In the genomic region with DNA sequence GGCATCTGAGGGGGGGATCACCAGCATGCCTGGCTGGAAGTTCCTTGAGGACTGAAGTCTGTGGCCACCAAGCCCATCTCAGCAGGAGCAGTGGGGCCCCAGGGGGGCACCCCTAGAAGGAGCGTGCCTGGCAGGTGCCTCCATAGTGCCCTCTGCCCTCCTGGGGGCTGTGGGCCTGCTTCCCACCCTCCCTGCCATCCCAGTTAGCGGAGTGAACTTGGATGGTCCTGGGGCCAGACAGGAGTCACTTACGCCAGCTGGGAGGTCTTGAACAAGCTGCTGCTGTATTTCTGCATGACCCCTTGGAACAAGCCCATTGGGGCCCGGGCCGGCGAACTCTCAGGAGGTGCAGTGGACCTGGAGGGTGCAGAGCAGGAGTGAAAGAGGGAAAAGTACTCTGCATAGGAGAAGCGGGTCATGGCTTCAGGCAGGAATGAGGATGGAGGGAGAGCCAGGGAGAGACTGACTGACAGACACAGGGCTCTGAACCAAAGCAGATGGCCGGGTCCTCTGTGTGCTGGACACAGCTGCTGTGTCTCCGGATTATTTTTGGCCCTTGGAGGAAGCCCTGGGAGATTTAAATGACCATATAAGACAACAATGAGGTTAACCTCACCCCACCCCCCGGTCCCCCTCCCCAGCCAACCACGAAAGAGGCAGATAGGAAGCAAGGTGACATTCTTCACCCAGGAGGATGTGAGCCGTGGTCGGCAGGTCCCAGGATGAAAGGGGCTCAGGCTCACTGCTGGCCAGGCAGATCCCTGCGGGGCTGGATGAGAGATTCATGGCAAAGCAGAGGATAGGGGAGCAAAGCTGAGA, we compare ENCODE assay signal across 10 cellular contexts. TPM values are rescaled to one million over a fixed set of nuclear protein-coding genes. Genes with fewer than 3 reads are reported as not detected.
DNase-seq lines count a peak whose midpoint lies in the region; ATAC-seq and TF ChIP-seq lines count a peak whose summit lies in the region.
"Had no signal": no experiment of that assay in that cellular context is flagged by ENCODE, and none has a peak within 500 bp of the region (broad histone marks: within the 10 kb centered on the region; RNA-seq: fewer than 3 reads in every experiment).

No MANE protein-coding gene starts in this region.

- intact Hi-C loops in PC-9 (cut with micrococcal nuclease; ENCODE audit: unreplicated experiment), result no loop called here

- no peak overlapping the region for H2AFZ ChIP-seq in PC-9

- H3K27me3 ChIP-seq in CD4-positive, CD25-positive, alpha-beta regulatory T cell (ENCODE audit: control insufficient read depth, insufficient read depth, low read length), result no peaks in the 10 kb centered on the region
- H3K27me3 ChIP-seq in muscle layer of colon (ENCODE audit: control insufficient read depth in 1 of 2, insufficient read depth in 2 of 2, low read length in 2 of 2) (no peaks in the 10 kb centered on the region), tibial nerve (no peaks in the 10 kb centered on the region), PC-9 (ENCODE audit: insufficient read depth, low read depth) (no peaks in the 10 kb centered on the region)

- 44 to 64% methylated on average over 12 to 13 of the region's 14 CpGs for WGBS in tibial nerve, 2 donors

- H3K79me2 ChIP-seq in PC-9 (ENCODE audit: low read depth), result no peaks in the 10 kb centered on the region

- no peak for TF ChIP-seq CTCF in GM20000 (IDR thresholded peaks at IDR 0.05; ENCODE audit: extremely low read depth, missing control alignments)
- no peak for TF ChIP-seq CTCF in tibial nerve (IDR thresholded peaks at IDR 0.05)
- TF ChIP-seq CTCF in PC-9 (conservative IDR thresholded peaks at IDR 0.05), result no peak

- no peaks in the 10 kb centered on the region for H3K9me2 ChIP-seq in PC-9 (ENCODE audit: insufficient read depth)

- no TSS peak for BruUV-seq in PC-9 (replicated peaks; lab: Mats Ljungman, UMichigan)

- peaks cover 4% of the 10 kb centered on the region for H3K27me3 Mint-ChIP-seq in CD4-positive, CD25-positive, alpha-beta regulatory T cell
- H3K27me3 Mint-ChIP-seq in activated naive CD8-positive, alpha-beta T cell treated with anti-CD3 and anti-CD28 coated beads for 36 hours, result no peaks in the 10 kb centered on the region

- no peak overlapping the region for H3K4me2 ChIP-seq in PC-9

- H3K4me1 Mint-ChIP-seq in CD4-positive, CD25-positive, alpha-beta regulatory T cell, result peaks cover 17 to 95% (median 64%) of the 10 kb centered on the region in 4 donors
- peaks cover 88% of the 10 kb centered on the region for H3K4me1 Mint-ChIP-seq in activated naive CD8-positive, alpha-beta T cell treated with anti-CD3 and anti-CD28 coated beads for 36 hours

- CTCF ChIA-PET in PC-9 (lab: Charles Lee), result no interaction called here

- H3F3A ChIP-seq in PC-9 (ENCODE audit: insufficient read depth, low read depth), result peaks cover 15% of the 10 kb centered on the region; the same call in 1 of the 2 replicates

- no peak for ATAC-seq in CD4-positive, CD25-positive, alpha-beta regulatory T cell (ENCODE audit: low read depth in 2 of 2)
- no peak for ATAC-seq in GM21717 (IDR thresholded peaks at IDR 0.05; ENCODE audit: unreplicated experiment)
- ATAC-seq: sciatic nerve had no signal

- peak overlapping the region; percentile 52 to 89 (median 76) for H3K27ac Mint-ChIP-seq in CD4-positive, CD25-positive, alpha-beta regulatory T cell
- peak overlapping the region; percentile 100 for H3K27ac Mint-ChIP-seq in activated naive CD8-positive, alpha-beta T cell treated with anti-CD3 and anti-CD28 coated beads for 36 hours

- H3K27ac ChIP-seq in CD4-positive, CD25-positive, alpha-beta regulatory T cell (ENCODE audit: insufficient read depth, low read length, poor library complexity, severe bottlenecking), result peak overlapping the region; percentile 79
- H3K27ac ChIP-seq in muscle layer of colon (ENCODE audit: low read depth, low read length) (peak overlapping the region; percentile 39), tibial nerve (peak overlapping the region in 1 of 4 donors; percentile 73), PC-9 (no peak overlapping the region)

- TF ChIP-seq EP300 in tibial nerve (IDR thresholded peaks at IDR 0.05), result no peak

- H3K36me3 ChIP-seq in CD4-positive, CD25-positive, alpha-beta regulatory T cell (ENCODE audit: control insufficient read depth, insufficient read depth, low read length), result no peaks in the 10 kb centered on the region
- H3K36me3 ChIP-seq in muscle layer of colon (ENCODE audit: insufficient read depth, low read length), result peaks cover 75% of the 10 kb centered on the region
- no peaks in the 10 kb centered on the region for H3K36me3 ChIP-seq in tibial nerve
- H3K36me3 ChIP-seq in PC-9 (ENCODE audit: low read depth), result no peaks in the 10 kb centered on the region

- H4K20me1 ChIP-seq in PC-9 (ENCODE audit: insufficient read depth), result no peaks in the 10 kb centered on the region

- H3K9me3 ChIP-seq in CD4-positive, CD25-positive, alpha-beta regulatory T cell (ENCODE audit: control insufficient read depth in 2 of 2, low read length in 2 of 2), result no peaks in the 10 kb centered on the region
- H3K9me3 ChIP-seq in muscle layer of colon (ENCODE audit: low read length) (no peaks in the 10 kb centered on the region), tibial nerve (no peaks in the 10 kb centered on the region), PC-9 (ENCODE audit: insufficient read depth, low read depth) (no peaks in the 10 kb centered on the region)

- no peak overlapping the region for H3K9ac ChIP-seq in muscle layer of colon (ENCODE audit: low read length)

- H3K9me3 Mint-ChIP-seq in CD4-positive, CD25-positive, alpha-beta regulatory T cell, result peaks cover 0 to 1% (median 0%) of the 10 kb centered on the region in 7 donors
- peaks cover 1% of the 10 kb centered on the region for H3K9me3 Mint-ChIP-seq in activated naive CD8-positive, alpha-beta T cell treated with anti-CD3 and anti-CD28 coated beads for 36 hours

- H3K4me1 ChIP-seq in CD4-positive, CD25-positive, alpha-beta regulatory T cell (ENCODE audit: control insufficient read depth, insufficient read depth, low read length, poor library complexity, severe bottlenecking), result peaks cover 88% of the 10 kb centered on the region
- peaks cover 71% of the 10 kb centered on the region for H3K4me1 ChIP-seq in muscle layer of colon (ENCODE audit: insufficient read depth, low read length)
- H3K4me1 ChIP-seq in tibial nerve, result peaks cover 0 to 29% (median 3%) of the 10 kb centered on the region in 4 donors
- peaks cover 26% of the 10 kb centered on the region for H3K4me1 ChIP-seq in PC-9 (replicated peaks; ENCODE audit: insufficient read depth)

- H3K4me3 ChIP-seq in CD4-positive, CD25-positive, alpha-beta regulatory T cell (ENCODE audit: low read depth, low read length), result peak overlapping the region; percentile 77
- no peak overlapping the region for H3K4me3 ChIP-seq in muscle layer of colon (ENCODE audit: low read depth in 1 of 2, low read length in 2 of 2)
- no peak overlapping the region for H3K4me3 ChIP-seq in tibial nerve
- H3K4me3 ChIP-seq in PC-9, result no peak overlapping the region

- POLR2A ChIA-PET in PC-9 (lab: Charles Lee; ENCODE audit: unreplicated experiment), result no interaction called here

- no peak for TF ChIP-seq POLR2A in tibial nerve (IDR thresholded peaks at IDR 0.05)

- H3K36me3 Mint-ChIP-seq in CD4-positive, CD25-positive, alpha-beta regulatory T cell, result no peaks in the 10 kb centered on the region
- H3K36me3 Mint-ChIP-seq in activated naive CD8-positive, alpha-beta T cell treated with anti-CD3 and anti-CD28 coated beads for 36 hours, result peaks cover 41% of the 10 kb centered on the region

- peak in 1 of 3 donors; percentile 54 for DNase-seq in CD4-positive, CD25-positive, alpha-beta regulatory T cell
- DNase-seq in GM20000 (ENCODE audit: low spot score) (peak; percentile 49), tibial nerve (ENCODE audit: low spot score in 2 of 2) (no peak), NCI-H446 (lab: John Stamatoyannopoulos, UW) (no peak), PC-9 (no peak)
- no peak for DNase-seq in activated naive CD8-positive, alpha-beta T cell treated with anti-CD3 and anti-CD28 coated beads for 36 hours
- DNase-seq: Karpas-422 had no signal

- peak overlapping the region; percentile 55 to 95 (median 82) for H3K4me3 Mint-ChIP-seq in CD4-positive, CD25-positive, alpha-beta regulatory T cell
- peak overlapping the region; percentile 84 for H3K4me3 Mint-ChIP-seq in activated naive CD8-positive, alpha-beta T cell treated with anti-CD3 and anti-CD28 coated beads for 36 hours

RNA-seq across cellular contexts. Expression of a gene that starts 19.6 kb away (rescaled TPM):
- 0.96 TPM for total RNA-seq in CD4-positive, CD25-positive, alpha-beta regulatory T cell
- 1 to 10 TPM; 2.6 to 5.7 (median 4.9) TPM for polyA plus RNA-seq in CD4-positive, CD25-positive, alpha-beta regulatory T cell
- 10 to 100 TPM; 26.4 to 29.1 TPM for total RNA-seq in activated naive CD8-positive, alpha-beta T cell treated with anti-CD3 and anti-CD28 coated beads for 36 hours
- 1 to 10 TPM in 2 of 4 donors, under 1 TPM in 1, not detected in 1; 0.60 to 2.1 (median 1.8) TPM for total RNA-seq in tibial nerve
- total RNA-seq in PC-9 (2021), result not detected in 2 replicates

RNA-seq across cellular contexts. Expression of a gene that starts 29.6 kb away (rescaled TPM):
- total RNA-seq in CD4-positive, CD25-positive, alpha-beta regulatory T cell, result not detected
- polyA plus RNA-seq in CD4-positive, CD25-positive, alpha-beta regulatory T cell, result not detected
- total RNA-seq in activated naive CD8-positive, alpha-beta T cell treated with anti-CD3 and anti-CD28 coated beads for 36 hours, result not detected
- total RNA-seq in tibial nerve (not detected), PC-9 (2021) (not detected in 2 replicates)
- total RNA-seq: sciatic nerve had no signal

RNA-seq across cellular contexts. Expression of a gene that starts 40.4 kb away (rescaled TPM):
- total RNA-seq in CD4-positive, CD25-positive, alpha-beta regulatory T cell, result not detected
- polyA plus RNA-seq in CD4-positive, CD25-positive, alpha-beta regulatory T cell, result not detected
- total RNA-seq in activated naive CD8-positive, alpha-beta T cell treated with anti-CD3 and anti-CD28 coated beads for 36 hours, result not detected
- total RNA-seq in tibial nerve, result not detected
- not detected in 2 replicates for total RNA-seq in PC-9 (2021)
- total RNA-seq: sciatic nerve had no signal

Comparison
In these comparisons a context has a peak if more than half of its experiments do, and no peak if none do; other contexts are left out.
1. RNA of a gene that starts 19.6 kb away (total RNA-seq): 26.4 to 29.1 TPM in activated naive CD8-positive, alpha-beta T cell treated with anti-CD3 and anti-CD28 coated beads for 36 hours; 0.60 to 2.1 TPM in tibial nerve, 0.96 TPM in CD4-positive, CD25-positive, alpha-beta regulatory T cell (single experiment) and not detected in PC-9; every median in the first group is over 4 times any median in the second.